8 cellular contexts compared by ENCODE assay signal in genomic region chr14:68458840-68459469, GRCh38.
DNase-seq lines count a peak whose midpoint lies in the region; ATAC-seq and TF ChIP-seq lines count a peak whose summit lies in the region.

No MANE protein-coding gene starts in this region.

- 36 to 50% (median 39%) methylated on average over 5 of the region's 5 CpGs for WGBS in psoas muscle, 3 donors

- H3K27ac ChIP-seq in psoas muscle: peak overlapping the region; percentile 62
- no peak overlapping the region for H3K27ac ChIP-seq in CD8-positive, alpha-beta memory T cell (ENCODE audit: low read depth, low read length)

- peak in 3 of 4 donors; percentile 62 to 66 (median 66) for ATAC-seq in psoas muscle
- no peak for ATAC-seq in HG03571 (IDR thresholded peaks at IDR 0.05; ENCODE audit: unreplicated experiment)
- ATAC-seq in HG03280 (IDR thresholded peaks at IDR 0.05; ENCODE audit: unreplicated experiment): no peak

- H3K4me1 ChIP-seq in psoas muscle: peaks cover 25% of the 10 kb centered on the region
- no peaks in the 10 kb centered on the region for H3K4me1 ChIP-seq in CD8-positive, alpha-beta memory T cell (ENCODE audit: insufficient read depth, low read length)

- H3K36me3 ChIP-seq in psoas muscle (ENCODE audit: insufficient read depth in 1 of 2, low read depth in 1 of 2): no peaks in the 10 kb centered on the region
- H3K36me3 ChIP-seq in CD8-positive, alpha-beta memory T cell (ENCODE audit: insufficient read depth, low read length): no peaks in the 10 kb centered on the region

- CTCF ChIA-PET in CD8-positive, alpha-beta memory T cell (lab: Charles Lee): interaction anchor here (1.2 kb wide), 1 partner anchor 12 kb away, joined by 3 read pairs; no protein-coding TSS in a partner anchor

- H3K4me1 Mint-ChIP-seq in CD8-positive, alpha-beta memory T cell: no peaks in the 10 kb centered on the region

- no peaks in the 10 kb centered on the region for H3K27me3 ChIP-seq in psoas muscle (ENCODE audit: insufficient read depth in 3 of 3, low read length in 2 of 3)
- no peaks in the 10 kb centered on the region for H3K27me3 ChIP-seq in CD8-positive, alpha-beta memory T cell (ENCODE audit: insufficient read depth, low read length, poor library complexity, severe bottlenecking)

- peaks cover 0 to 12% (median 2%) of the 10 kb centered on the region in 3 donors for H3K36me3 Mint-ChIP-seq in CD8-positive, alpha-beta memory T cell

- peaks cover 2 to 10% (median 8%) of the 10 kb centered on the region in 5 donors for H3K9me3 Mint-ChIP-seq in CD8-positive, alpha-beta memory T cell

- no peaks in the 10 kb centered on the region for H3K9me3 ChIP-seq in psoas muscle
- H3K9me3 ChIP-seq in CD8-positive, alpha-beta memory T cell (ENCODE audit: low read length): no peaks in the 10 kb centered on the region

- TF ChIP-seq CTCF in psoas muscle (IDR thresholded peaks at IDR 0.05): no peak

- intact Hi-C loops in psoas muscle (cut with DNase I): no loop called here

- POLR2A ChIA-PET in CD8-positive, alpha-beta memory T cell (lab: Charles Lee): interaction anchor here (0.6 kb wide), 1 partner anchor 320 kb away, joined by 3 read pairs; no protein-coding TSS in a partner anchor

- no peak overlapping the region for H3K4me3 ChIP-seq in psoas muscle
- no peak overlapping the region for H3K4me3 ChIP-seq in CD8-positive, alpha-beta memory T cell (ENCODE audit: low read length)

- peak; percentile 62 for DNase-seq in DMS153 (lab: John Stamatoyannopoulos, UW)
- DNase-seq in NCI-H510A (lab: John Stamatoyannopoulos, UW): peak; percentile 32
- DNase-seq in fibroblast of peridontal ligament (ENCODE audit: extremely low read depth): peak; percentile 92
- peak; percentile 45 to 76 for DNase-seq in psoas muscle
- no peak for DNase-seq in CD8-positive, alpha-beta memory T cell
- DNase-seq in NCI-H524 (lab: John Stamatoyannopoulos, UW): no peak

- no peaks in the 10 kb centered on the region for H3K27me3 Mint-ChIP-seq in CD8-positive, alpha-beta memory T cell

- no peak overlapping the region for H3K27ac Mint-ChIP-seq in CD8-positive, alpha-beta memory T cell

- no peak overlapping the region for H3K4me3 Mint-ChIP-seq in CD8-positive, alpha-beta memory T cell

Comparison
In these comparisons a context has a peak if more than half of its experiments do, and no peak if none do; other contexts are left out.
1. DNase-seq: peak in DMS153 (single experiment), NCI-H510A (single experiment), fibroblast of peridontal ligament (single experiment) and psoas muscle (2 of 2); none in CD8-positive, alpha-beta memory T cell (0 of 5) and NCI-H524 (0 of 2).
2. ATAC-seq: peak in psoas muscle (3 of 4); none in HG03571 (single experiment) and HG03280 (single experiment).